ENCODE assay signal across 16 cellular contexts in the genomic region with DNA sequence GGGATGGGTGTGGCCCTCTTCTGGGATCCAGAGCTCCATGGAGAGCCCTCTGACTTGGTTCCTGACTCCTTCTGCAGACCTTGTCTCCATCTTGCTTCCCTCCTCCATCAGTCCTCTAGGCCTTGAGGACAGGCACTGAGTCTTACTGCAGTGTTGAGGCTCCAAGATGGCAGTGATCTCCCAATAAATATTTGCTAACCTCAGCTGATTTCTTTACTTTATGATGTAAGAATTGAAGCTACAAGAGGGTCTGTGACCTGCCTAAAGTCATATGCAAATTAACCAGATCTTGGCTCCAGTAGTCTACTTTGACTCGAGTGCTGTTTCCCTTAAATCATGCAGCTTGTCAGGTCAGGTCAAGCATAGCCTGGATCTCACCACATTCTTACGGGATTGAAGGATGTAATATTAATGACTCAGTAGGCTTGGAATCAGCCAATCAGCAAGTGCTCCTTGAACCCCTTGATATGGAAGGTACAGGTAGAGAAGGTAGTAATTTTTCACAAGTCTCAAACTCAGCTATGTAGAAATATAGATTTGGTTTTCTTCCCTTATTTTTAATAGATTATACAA.
DNase-seq lines count a peak whose midpoint lies in the region; ATAC-seq, FAIRE-seq and TF ChIP-seq lines count a peak whose summit lies in the region.
"Had no signal": no experiment of that assay in that cellular context is flagged by ENCODE, and none has a peak within 500 bp of the region (broad histone marks: within the 10 kb centered on the region; RNA-seq: fewer than 3 reads in every experiment).

No MANE protein-coding gene starts in this region.

- H3K27me3 ChIP-seq in HepG2 (ENCODE audit: control insufficient read depth in 1 of 2, insufficient read depth in 2 of 2, low read length in 2 of 2) (no peaks in the 10 kb centered on the region), right lobe of liver (no peaks in the 10 kb centered on the region), lower lobe of right lung (ENCODE audit: low read depth) (no peaks in the 10 kb centered on the region)

- WGBS in HepG2 (ENCODE audit: low lambda C conversion rate) = 94% methylated on average over 2 of the region's 2 CpGs
- 63% methylated on average over 1 of the region's 2 CpGs for WGBS in right lobe of liver (ENCODE audit: insufficient coverage, low coverage, low lambda C conversion rate, missing lambda C conversion rate)

- intact Hi-C loops in HepG2 (cut with micrococcal nuclease; ENCODE audit: unreplicated experiment) (no loop called here), right lobe of liver (cut with DNase I) (no loop called here), lower lobe of right lung (cut with DNase I) (no loop called here), posterior cingulate gyrus (cut with DNase I) (no loop called here)

- no peaks in the 10 kb centered on the region for H3K79me2 ChIP-seq in HepG2 (ENCODE audit: insufficient read depth, low read length)

- no peak overlapping the region for H3K4me2 ChIP-seq in HepG2 (ENCODE audit: low read depth, low read length)

- no peak for FAIRE-seq in HepG2 (lab: Jason Lieb, UNC)
- FAIRE-seq: GM18507, GM19239 had no signal

- TF ChIP-seq CTCF in HepG2 (CRISPR knock-in tag; IDR thresholded peaks at IDR 0.05) (no peak), right lobe of liver (IDR thresholded peaks at IDR 0.05) (no peak), epithelial cell of esophagus (IDR thresholded peaks at IDR 0.05; ENCODE audit: insufficient read depth, low read depth, low read length, missing control alignments) (no peak), lower lobe of right lung (IDR thresholded peaks at IDR 0.05) (no peak)

- CTCF ChIA-PET in HepG2 (lab: Yijun Ruan, JAX; ENCODE audit: low intra/inter-chr PET ratio, low total read pairs) = no interaction called here

- BruUV-seq in HepG2 (replicated peaks; lab: Mats Ljungman, UMichigan) = no TSS peak

- H3K36me3 ChIP-seq in HepG2 (replicated peaks in 1 of 2; ENCODE audit: control insufficient read depth in 1 of 2, insufficient read depth in 2 of 2, low read length in 2 of 2) (no peaks in the 10 kb centered on the region), right lobe of liver (no peaks in the 10 kb centered on the region), lower lobe of right lung (no peaks in the 10 kb centered on the region)
- H3K36me3 ChIP-seq: HAP-1 had no signal

- no peaks in the 10 kb centered on the region for H3K9me3 ChIP-seq in HepG2 (ENCODE audit: low read length)
- H3K9me3 ChIP-seq in right lobe of liver = no peaks in the 10 kb centered on the region
- no peaks in the 10 kb centered on the region for H3K9me3 ChIP-seq in lower lobe of right lung
- H3K9me3 ChIP-seq: HAP-1 had no signal

- H3K27ac ChIP-seq in HepG2 (ENCODE audit: extremely low read length, insufficient read depth, low read length) (no peak overlapping the region), right lobe of liver (no peak overlapping the region), lower lobe of right lung (no peak overlapping the region)

- H3K4me3 ChIP-seq in HepG2 (replicated peaks in 1 of 3; ENCODE audit: insufficient read depth in 1 of 3, low read depth in 2 of 3, low read length in 3 of 3) (no peak overlapping the region), right lobe of liver (no peak overlapping the region), epithelial cell of esophagus (ENCODE audit: low read length) (no peak overlapping the region), lower lobe of right lung (no peak overlapping the region)
- H3K4me3 ChIP-seq: HAP-1 had no signal

- DNase-seq in HepG2 (ENCODE audit: low spot score) (no peak), right lobe of liver (no peak), epithelial cell of esophagus (ENCODE audit: low read depth) (peak; percentile 42), lower lobe of right lung (no peak), SW480 (ENCODE audit: low spot score) (no peak), GOT3 (lab: John Stamatoyannopoulos, UW) (no peak), posterior cingulate gyrus (no peak), cerebellar cortex (ENCODE audit: low spot score) (no peak)
- DNase-seq: COR-L47, NCI-H1436 treated with DMSO at 0.1 percent for 48 hours, NCI-H2081, NCI-H524, RPMI8226 had no signal

- POLR2A ChIA-PET in HepG2 (lab: Yijun Ruan, JAX) = interaction anchor here (1.4 kb wide), 1 partner anchor 56 kb away, joined by 5 read pairs; no protein-coding TSS in a partner anchor

- no peak overlapping the region for H3K9ac ChIP-seq in HepG2 (ENCODE audit: insufficient read depth, low read depth, low read length)

- no peak for TF ChIP-seq POLR2A in HepG2 (IDR thresholded peaks at IDR 0.05; ENCODE audit: insufficient read depth in 1 of 2, low read depth in 2 of 2, low read length in 2 of 2)
- TF ChIP-seq POLR2A in right lobe of liver (IDR thresholded peaks at IDR 0.05) = no peak

- in situ Hi-C loops in HepG2 (cut with HindIII; ENCODE audit: extremely low pct_ligation_motif_present, low pct_unique_long_range_greater_than_20kb) = no loop called here

- no peak for TF ChIP-seq EP300 in HepG2 (IDR thresholded peaks at IDR 0.05; ENCODE audit: low read depth in 2 of 2, low read length in 2 of 2)
- no peak for TF ChIP-seq EP300 in HepG2 (CRISPR knock-in tag; IDR thresholded peaks at IDR 0.05; ENCODE audit: borderline replicate concordance)

- peaks cover 12% of the 10 kb centered on the region for H3K4me1 ChIP-seq in HepG2 (ENCODE audit: insufficient read depth, low read length)
- H3K4me1 ChIP-seq in right lobe of liver = no peaks in the 10 kb centered on the region
- no peaks in the 10 kb centered on the region for H3K4me1 ChIP-seq in lower lobe of right lung
- H3K4me1 ChIP-seq: HAP-1 had no signal

- no peaks in the 10 kb centered on the region for H4K20me1 ChIP-seq in HepG2 (ENCODE audit: insufficient read depth, low read length)

- no peak overlapping the region for H2AFZ ChIP-seq in HepG2 (ENCODE audit: low read length)

- TF ChIP-seq RAD21 in HepG2 (CRISPR knock-in tag; IDR thresholded peaks at IDR 0.05) = no peak

- no peak for ATAC-seq in HepG2
- ATAC-seq in right lobe of liver = no peak
- peak; percentile 29 to 66 for ATAC-seq in lower lobe of right lung

TF ChIP-seq in HepG2, 621 proteins besides CTCF, POLR2A, EP300 and RAD21:
- peak; percentile 39; the same call in 1 of the 2 replicates for TF ChIP-seq MAFF (IDR thresholded peaks at IDR 0.05; ENCODE audit: low read depth, low read length)
- no peak for TF ChIP-seq ESRRA (CRISPR knock-in tag; IDR thresholded peaks at IDR 0.05; ENCODE audit: low read depth)
- TF ChIP-seq MAFK (conservative IDR thresholded peaks at IDR 0.05 in 1 of 2, IDR thresholded peaks at IDR 0.05 in 1 of 2; ENCODE audit: low read length in 2 of 2) = peak; percentile 45 to 73; a peak in 3 of 4 replicates

Comparison
In these comparisons a context has a peak if more than half of its experiments do, and no peak if none do; other contexts are left out.
1. ATAC-seq: peak in lower lobe of right lung (2 of 2); none in HepG2 (single experiment) and right lobe of liver (0 of 4).